30 cellular contexts compared by ENCODE assay signal in genomic region chr4:16045687-16046086, GRCh38. TPM values are rescaled to one million over a fixed set of nuclear protein-coding genes. Genes with fewer than 3 reads are reported as not detected.
"Had no signal": no experiment of that assay in that cellular context is flagged by ENCODE, and none has a peak within 500 bp of the region (broad histone marks: within the 10 kb centered on the region; RNA-seq: fewer than 3 reads in every experiment).

No MANE protein-coding gene starts in this region.

- H3K36me3 Mint-ChIP-seq: stimulated activated effector memory CD8-positive, alpha-beta T cell treated with anti-CD3 and anti-CD28 coated beads, Interleukin-12 subunit alpha, Interleukin-12 subunit beta, amount 100 ng/mL, for 72 hours; type B pancreatic cell; WTC11 had no signal

- H3K4me1 Mint-ChIP-seq: activated CD4-positive, alpha-beta memory T cell treated with anti-CD3 and anti-CD28 coated beads, Interleukin-2, amount 10 ng/mL, durations not matched to agents 7 days and 5 days; activated CD4-positive, alpha-beta T cell treated with anti-CD3 and anti-CD28 coated beads, Interleukin-2, amount 10 ng/mL, durations not matched to agents 7 days and 5 days; activated T-helper 17 cell treated with anti-CD3 and anti-CD28 coated beads, Interleukin-2, amount 50 U/mL, for 72 hours; stimulated activated effector memory CD8-positive, alpha-beta T cell treated with anti-CD3 and anti-CD28 coated beads, Interleukin-12 subunit alpha, Interleukin-12 subunit beta, amount 100 ng/mL, for 72 hours; stimulated activated naive CD8-positive, alpha-beta T cell treated with anti-CD3 and anti-CD28 coated beads, Interleukin-15, amount 100 ng/mL, for 72 hours had no signal

- H3K9me3 Mint-ChIP-seq: activated CD4-positive, alpha-beta memory T cell treated with anti-CD3 and anti-CD28 coated beads, Interleukin-2, amount 10 ng/mL, durations not matched to agents 7 days and 5 days; activated CD4-positive, alpha-beta T cell treated with anti-CD3 and anti-CD28 coated beads, Interleukin-2, amount 10 ng/mL, durations not matched to agents 7 days and 5 days; activated T-cell treated with anti-CD3 and anti-CD28 coated beads, Interleukin-2, amount 50 U/mL, for 4 hours; activated T-helper 17 cell treated with anti-CD3 and anti-CD28 coated beads, Interleukin-2, amount 50 U/mL, for 72 hours; effector memory CD8-positive, alpha-beta T cell; stimulated activated effector memory CD8-positive, alpha-beta T cell treated with anti-CD3 and anti-CD28 coated beads, Interleukin-12 subunit alpha, Interleukin-12 subunit beta, amount 100 ng/mL, for 72 hours; stimulated activated naive CD8-positive, alpha-beta T cell treated with anti-CD3 and anti-CD28 coated beads, Interleukin-15, amount 100 ng/mL, for 72 hours; type B pancreatic cell; WTC11 had no signal

- H3K4me3 ChIP-seq: left lung, mucosa of descending colon, pancreas, prostate gland, sigmoid colon, uterus had no signal

- ATAC-seq: activated T-cell treated with anti-CD3 and anti-CD28 coated beads, Interleukin-2, amount 50 U/mL, for 4 hours; activated T-helper 17 cell treated with anti-CD3 and anti-CD28 coated beads, Interleukin-2, amount 50 U/mL, for 72 hours; effector memory CD8-positive, alpha-beta T cell; left lung; mucosa of descending colon; pancreas; stimulated activated effector memory CD8-positive, alpha-beta T cell treated with anti-CD3 and anti-CD28 coated beads, Interleukin-12 subunit alpha, Interleukin-12 subunit beta, amount 100 ng/mL, for 72 hours; stimulated activated naive CD8-positive, alpha-beta T cell treated with anti-CD3 and anti-CD28 coated beads, Interleukin-15, amount 100 ng/mL, for 72 hours; WTC11 had no signal

- H3K27me3 ChIP-seq: brain microvascular endothelial cell, pancreas, sigmoid colon, uterus had no signal

- H3K4me3 Mint-ChIP-seq: activated CD4-positive, alpha-beta memory T cell treated with anti-CD3 and anti-CD28 coated beads, Interleukin-2, amount 10 ng/mL, durations not matched to agents 7 days and 5 days; activated CD4-positive, alpha-beta T cell treated with anti-CD3 and anti-CD28 coated beads, Interleukin-2, amount 10 ng/mL, durations not matched to agents 7 days and 5 days; activated T-cell treated with anti-CD3 and anti-CD28 coated beads, Interleukin-2, amount 50 U/mL, for 4 hours; activated T-helper 17 cell treated with anti-CD3 and anti-CD28 coated beads, Interleukin-2, amount 50 U/mL, for 72 hours; effector memory CD8-positive, alpha-beta T cell; stimulated activated effector memory CD8-positive, alpha-beta T cell treated with anti-CD3 and anti-CD28 coated beads, Interleukin-12 subunit alpha, Interleukin-12 subunit beta, amount 100 ng/mL, for 72 hours; stimulated activated naive CD8-positive, alpha-beta T cell treated with anti-CD3 and anti-CD28 coated beads, Interleukin-15, amount 100 ng/mL, for 72 hours; type B pancreatic cell; WTC11 had no signal

- DNase-seq: activated CD4-positive, alpha-beta memory T cell treated with anti-CD3 and anti-CD28 coated beads, Interleukin-2, amount 10 ng/mL, durations not matched to agents 7 days and 5 days; activated CD4-positive, alpha-beta T cell treated with anti-CD3 and anti-CD28 coated beads for 1 hour; activated CD4-positive, alpha-beta T cell treated with anti-CD3 and anti-CD28 coated beads, Interleukin-2, amount 10 ng/mL, durations not matched to agents 7 days and 5 days; activated CD8-positive, alpha-beta memory T cell treated with anti-CD3 and anti-CD28 coated beads, Interleukin-2, amount 50 U/mL, for 48 hours; activated gamma-delta T cell treated with Interleukin-2 at 50 U/mL for 16 hours; activated naive CD4-positive, alpha-beta T cell treated with anti-CD3 and anti-CD28 coated beads, Interleukin-2, amount 50 U/mL, for 16 hours; activated T-cell treated with anti-CD3 and anti-CD28 coated beads, Interleukin-2, amount 50 U/mL, for 4 hours; amniotic stem cell; brain microvascular endothelial cell; cortex of kidney; effector memory CD8-positive, alpha-beta T cell; erythroblast; head of caudate nucleus; left lung; mucosa of descending colon; pancreas; sigmoid colon; small intestine; stimulated activated CD4-positive, alpha-beta T cell treated with anti-CD3 and anti-CD28 coated beads, Interleukin-4, amount 100 ng/mL, for 24 hours; stimulated activated naive CD8-positive, alpha-beta T cell treated with anti-CD3 and anti-CD28 coated beads, Interleukin-15, amount 100 ng/mL, for 72 hours; substantia nigra; T-helper 2 cell; uterus had no signal

- H3K9me3 ChIP-seq: left lung, mucosa of descending colon, pancreas, prostate gland, sigmoid colon, uterus had no signal

- H3K27ac Mint-ChIP-seq: activated CD4-positive, alpha-beta memory T cell treated with anti-CD3 and anti-CD28 coated beads, Interleukin-2, amount 10 ng/mL, durations not matched to agents 7 days and 5 days; activated CD4-positive, alpha-beta T cell treated with anti-CD3 and anti-CD28 coated beads, Interleukin-2, amount 10 ng/mL, durations not matched to agents 7 days and 5 days; activated T-helper 17 cell treated with anti-CD3 and anti-CD28 coated beads, Interleukin-2, amount 50 U/mL, for 72 hours; effector memory CD8-positive, alpha-beta T cell; stimulated activated effector memory CD8-positive, alpha-beta T cell treated with anti-CD3 and anti-CD28 coated beads, Interleukin-12 subunit alpha, Interleukin-12 subunit beta, amount 100 ng/mL, for 72 hours; stimulated activated naive CD8-positive, alpha-beta T cell treated with anti-CD3 and anti-CD28 coated beads, Interleukin-15, amount 100 ng/mL, for 72 hours; type B pancreatic cell had no signal

- H3K4me1 ChIP-seq: left lung, pancreas, uterus had no signal

- H3K36me3 ChIP-seq: brain microvascular endothelial cell, left lung, pancreas, prostate gland, sigmoid colon, uterus had no signal

- H3K27me3 Mint-ChIP-seq: activated CD4-positive, alpha-beta T cell treated with anti-CD3 and anti-CD28 coated beads, Interleukin-2, amount 10 ng/mL, durations not matched to agents 7 days and 5 days; stimulated activated naive CD8-positive, alpha-beta T cell treated with anti-CD3 and anti-CD28 coated beads, Interleukin-15, amount 100 ng/mL, for 72 hours; type B pancreatic cell had no signal

- H3K27ac ChIP-seq: brain microvascular endothelial cell, left lung, pancreas, prostate gland, sigmoid colon, uterus had no signal

RNA-seq across cellular contexts. Expression of gene PROM1, which starts 38.1 kb away (rescaled TPM):
- total RNA-seq: activated CD4-positive, alpha-beta memory T cell treated with anti-CD3 and anti-CD28 coated beads, Interleukin-2, amount 10 ng/mL, durations not matched to agents 7 days and 5 days; activated CD4-positive, alpha-beta T cell treated with anti-CD3 and anti-CD28 coated beads, Interleukin-2, amount 10 ng/mL, durations not matched to agents 7 days and 5 days; lung microvascular endothelial cell; myocyte had no signal
